In genomic region chr12:116455540-116456306, GRCh38 we compare ENCODE assay signal across 8 cellular contexts.
DNase-seq lines count a peak whose midpoint lies in the region; ATAC-seq and TF ChIP-seq lines count a peak whose summit lies in the region.

No MANE protein-coding gene starts in this region.

- peak overlapping the region; percentile 98 for H3K27ac ChIP-seq in PC-3 (ENCODE audit: low read length)

- no peaks in the 10 kb centered on the region for H3K9me2 ChIP-seq in PC-3 (replicated peaks; ENCODE audit: low read length)

- BruUV-seq in PC-3 (replicated peaks; lab: Mats Ljungman, UMichigan), result no TSS peak

- H4K20me1 ChIP-seq in PC-3 (ENCODE audit: low read length), result no peaks in the 10 kb centered on the region

- peaks cover 38% of the 10 kb centered on the region for H3K4me1 ChIP-seq in PC-3 (ENCODE audit: insufficient read depth, low read length)

- peak; percentile 17 for ATAC-seq in PC-3
- no peak for ATAC-seq in GM21360 (IDR thresholded peaks at IDR 0.05; ENCODE audit: unreplicated experiment)
- ATAC-seq in HG03097 (IDR thresholded peaks at IDR 0.05; ENCODE audit: low FRiP score, unreplicated experiment), result no peak

- TF ChIP-seq CTCF in PC-3 (conservative IDR thresholded peaks at IDR 0.05; ENCODE audit: low read depth, low read length) (no peak), osteocyte (IDR thresholded peaks at IDR 0.05) (no peak)

- peak; percentile 90 for DNase-seq in Daoy (ENCODE audit: low read depth)
- peak; percentile 83 for DNase-seq in PC-3
- DNase-seq in fibroblast of peridontal ligament (ENCODE audit: extremely low read depth), result peak; percentile 97
- peak; percentile 93 for DNase-seq in osteocyte (ENCODE audit: extremely low spot score, unreplicated experiment)
- DNase-seq in H7, result no peak
- no peak for DNase-seq in stimulated activated CD4-positive, alpha-beta T cell treated with anti-CD3 and anti-CD28 coated beads, Interleukin-2, amount 100 ng/mL, for 48 hours

- intact Hi-C loops in PC-3 (cut with micrococcal nuclease), result loop anchor here (1.0 to 2.0 kb wide), 7 partner anchors 21 to 178 kb away; partner anchors contain the start of gene MED13L

- H3K36me3 ChIP-seq in PC-3 (ENCODE audit: low read depth, low read length) (no peaks in the 10 kb centered on the region), H7 (replicated peaks; ENCODE audit: control insufficient read depth, insufficient read depth, low read length) (no peaks in the 10 kb centered on the region)

- H3K4me1 Mint-ChIP-seq in osteocyte (ENCODE audit: unreplicated experiment), result peaks cover 36% of the 10 kb centered on the region

- peak overlapping the region; percentile 94 for H3K9ac ChIP-seq in PC-3 (ENCODE audit: low read length)

- H3K4me3 Mint-ChIP-seq in osteocyte (ENCODE audit: unreplicated experiment), result peak overlapping the region; percentile 27

- H3K9me3 ChIP-seq in PC-3 (ENCODE audit: low read length), result no peaks in the 10 kb centered on the region

- H3K9me3 Mint-ChIP-seq in osteocyte (ENCODE audit: unreplicated experiment), result no peaks in the 10 kb centered on the region

- H3K4me2 ChIP-seq in PC-3 (ENCODE audit: low read length), result peak overlapping the region; percentile 71

- H3K36me3 Mint-ChIP-seq in osteocyte (ENCODE audit: unreplicated experiment), result no peaks in the 10 kb centered on the region

- H3F3A ChIP-seq in PC-3 (ENCODE audit: low read length, unreplicated experiment), result peaks cover 3% of the 10 kb centered on the region

- H3K27me3 Mint-ChIP-seq in osteocyte (ENCODE audit: unreplicated experiment), result no peaks in the 10 kb centered on the region

- H3K27ac Mint-ChIP-seq in osteocyte (ENCODE audit: unreplicated experiment), result peak overlapping the region; percentile 100

- no peaks in the 10 kb centered on the region for H3K27me3 ChIP-seq in PC-3 (ENCODE audit: low read length)
- H3K27me3 ChIP-seq in H7 (ENCODE audit: control insufficient read depth, insufficient read depth, low read length), result no peaks in the 10 kb centered on the region

- POLR2A ChIA-PET in PC-3 (lab: Charles Lee; ENCODE audit: unreplicated experiment), result interaction anchor here (0.7 to 1.6 kb wide), 3 partner anchors 66 to 180 kb away, joined by 3 to 5 read pairs (median 3); no protein-coding TSS in a partner anchor

- peak overlapping the region; percentile 37 for H2AFZ ChIP-seq in PC-3 (ENCODE audit: low read length)

- H3K79me2 ChIP-seq in PC-3 (ENCODE audit: low read length), result no peaks in the 10 kb centered on the region

- CTCF ChIA-PET in PC-3 (lab: Charles Lee), result interaction anchor here (1.0 kb wide), 1 partner anchor 254 kb away, joined by 3 read pairs; no protein-coding TSS in a partner anchor

- H3K4me3 ChIP-seq in PC-3 (ENCODE audit: low read length) (peak overlapping the region; percentile 21; the same call in 1 of the 2 replicates), H7 (ENCODE audit: insufficient read depth, low read depth, low read length) (no peak overlapping the region)

Comparison
In these comparisons a context has a peak if more than half of its experiments do, and no peak if none do; other contexts are left out.
1. DNase-seq: peak in Daoy (single experiment), PC-3 (single experiment), fibroblast of peridontal ligament (single experiment) and osteocyte (single experiment); none in H7 (single experiment) and stimulated activated CD4-positive, alpha-beta T cell treated with anti-CD3 and anti-CD28 coated beads, Interleukin-2, amount 100 ng/mL, for 48 hours (0 of 2).